1 cellular context compared by ENCODE assay signal in genomic region chr1:109826930-109827349, GRCh38.
TF ChIP-seq lines count a peak whose summit lies in the region.

No MANE protein-coding gene starts in this region.

TF ChIP-seq in K562, 482 proteins besides CTCF, POLR2A, EP300 and RAD21 (continued from another document and continues in another):
- TF ChIP-seq GATAD2B (IDR thresholded peaks at IDR 0.05; ENCODE audit: borderline replicate concordance), result peak; percentile 31; the same call in 1 of the 2 replicates
- TF ChIP-seq PPARD (CRISPR knock-in tag; IDR thresholded peaks at IDR 0.05), result 0 out of 2 replicates have a peak, but pooled peaks have one; percentile 1
- no peak for TF ChIP-seq HNRNPL (IDR thresholded peaks at IDR 0.05; ENCODE audit: low read depth, low read length)
- no peak for TF ChIP-seq ZNF551 (CRISPR knock-in tag; IDR thresholded peaks at IDR 0.05)
- TF ChIP-seq RAD51 (IDR thresholded peaks at IDR 0.05; ENCODE audit: borderline replicate concordance, low read depth), result peak; percentile 88
- TF ChIP-seq VEZF1 (CRISPR knock-in tag; IDR thresholded peaks at IDR 0.05), result peak; percentile 57
- TF ChIP-seq, protein P1, sequence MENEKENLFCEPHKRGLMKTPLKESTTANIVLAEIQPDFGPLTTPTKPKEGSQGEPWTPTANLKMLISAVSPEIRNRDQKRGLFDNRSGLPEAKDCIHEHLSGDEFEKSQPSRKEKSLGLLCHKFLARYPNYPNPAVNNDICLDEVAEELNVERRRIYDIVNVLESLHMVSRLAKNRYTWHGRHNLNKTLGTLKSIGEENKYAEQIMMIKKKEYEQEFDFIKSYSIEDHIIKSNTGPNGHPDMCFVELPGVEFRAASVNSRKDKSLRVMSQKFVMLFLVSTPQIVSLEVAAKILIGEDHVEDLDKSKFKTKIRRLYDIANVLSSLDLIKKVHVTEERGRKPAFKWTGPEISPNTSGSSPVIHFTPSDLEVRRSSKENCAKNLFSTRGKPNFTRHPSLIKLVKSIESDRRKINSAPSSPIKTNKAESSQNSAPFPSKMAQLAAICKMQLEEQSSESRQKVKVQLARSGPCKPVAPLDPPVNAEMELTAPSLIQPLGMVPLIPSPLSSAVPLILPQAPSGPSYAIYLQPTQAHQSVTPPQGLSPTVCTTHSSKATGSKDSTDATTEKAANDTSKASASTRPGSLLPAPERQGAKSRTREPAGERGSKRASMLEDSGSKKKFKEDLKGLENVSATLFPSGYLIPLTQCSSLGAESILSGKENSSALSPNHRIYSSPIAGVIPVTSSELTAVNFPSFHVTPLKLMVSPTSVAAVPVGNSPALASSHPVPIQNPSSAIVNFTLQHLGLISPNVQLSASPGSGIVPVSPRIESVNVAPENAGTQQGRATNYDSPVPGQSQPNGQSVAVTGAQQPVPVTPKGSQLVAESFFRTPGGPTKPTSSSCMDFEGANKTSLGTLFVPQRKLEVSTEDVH (IDR thresholded peaks at IDR 0.05; ENCODE audit: low read depth, partially characterized antibody), result no peak
- peak; percentile 61 to 76 for TF ChIP-seq E2F6 (IDR thresholded peaks at IDR 0.05; ENCODE audit: borderline replicate concordance in 1 of 2, extremely low read depth in 1 of 2, insufficient read depth in 1 of 2, insufficient read length in 1 of 2, low read depth in 1 of 2, low read length in 1 of 2, poor library complexity in 1 of 2, severe bottlenecking in 1 of 2)
- no peak for TF ChIP-seq NELFE (IDR thresholded peaks at IDR 0.05; ENCODE audit: insufficient read depth, insufficient read length)
- peak; percentile 62 for TF ChIP-seq CBFA2T3 (IDR thresholded peaks at IDR 0.05)
- no peak for TF ChIP-seq EZH2 (IDR thresholded peaks at IDR 0.05; ENCODE audit: borderline replicate concordance, low read depth, low read length)
- TF ChIP-seq POLR2B (IDR thresholded peaks at IDR 0.05; ENCODE audit: low read depth, partially characterized antibody), result no peak
- TF ChIP-seq ZNF253 (CRISPR knock-in tag; conservative IDR thresholded peaks at IDR 0.05), result no peak
- TF ChIP-seq TSC22D4 (tag; IDR thresholded peaks at IDR 0.05), result no peak
- TF ChIP-seq, protein P2, sequence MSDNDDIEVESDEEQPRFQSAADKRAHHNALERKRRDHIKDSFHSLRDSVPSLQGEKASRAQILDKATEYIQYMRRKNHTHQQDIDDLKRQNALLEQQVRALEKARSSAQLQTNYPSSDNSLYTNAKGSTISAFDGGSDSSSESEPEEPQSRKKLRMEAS (CRISPR knock-in tag; IDR thresholded peaks at IDR 0.05), result peak; percentile 92
- TF ChIP-seq NR2C1 (IDR thresholded peaks at IDR 0.05), result no peak
- TF ChIP-seq NR2C1 (tag; IDR thresholded peaks at IDR 0.05), result peak; percentile 82
- no peak for TF ChIP-seq TAF15 (IDR thresholded peaks at IDR 0.05; ENCODE audit: low read depth, low read length)
- TF ChIP-seq, protein P3, sequence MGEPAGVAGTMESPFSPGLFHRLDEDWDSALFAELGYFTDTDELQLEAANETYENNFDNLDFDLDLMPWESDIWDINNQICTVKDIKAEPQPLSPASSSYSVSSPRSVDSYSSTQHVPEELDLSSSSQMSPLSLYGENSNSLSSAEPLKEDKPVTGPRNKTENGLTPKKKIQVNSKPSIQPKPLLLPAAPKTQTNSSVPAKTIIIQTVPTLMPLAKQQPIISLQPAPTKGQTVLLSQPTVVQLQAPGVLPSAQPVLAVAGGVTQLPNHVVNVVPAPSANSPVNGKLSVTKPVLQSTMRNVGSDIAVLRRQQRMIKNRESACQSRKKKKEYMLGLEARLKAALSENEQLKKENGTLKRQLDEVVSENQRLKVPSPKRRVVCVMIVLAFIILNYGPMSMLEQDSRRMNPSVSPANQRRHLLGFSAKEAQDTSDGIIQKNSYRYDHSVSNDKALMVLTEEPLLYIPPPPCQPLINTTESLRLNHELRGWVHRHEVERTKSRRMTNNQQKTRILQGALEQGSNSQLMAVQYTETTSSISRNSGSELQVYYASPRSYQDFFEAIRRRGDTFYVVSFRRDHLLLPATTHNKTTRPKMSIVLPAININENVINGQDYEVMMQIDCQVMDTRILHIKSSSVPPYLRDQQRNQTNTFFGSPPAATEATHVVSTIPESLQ (CRISPR knock-in tag; IDR thresholded peaks at IDR 0.05), result no peak
- 0 out of 2 replicates have a peak, but pooled peaks have one; percentile 53 for TF ChIP-seq HEY1 (CRISPR knock-in tag; IDR thresholded peaks at IDR 0.05; ENCODE audit: borderline replicate concordance)
- no peak for TF ChIP-seq NFATC3 (IDR thresholded peaks at IDR 0.05)
- TF ChIP-seq ELK1 (CRISPR knock-in tag; IDR thresholded peaks at IDR 0.05), result no peak
- no peak for TF ChIP-seq NR0B1 (IDR thresholded peaks at IDR 0.05; ENCODE audit: partially characterized antibody)
- no peak for TF ChIP-seq NFE2L1 (tag; IDR thresholded peaks at IDR 0.05; ENCODE audit: borderline replicate concordance, low read depth)
- peak; percentile 58 for TF ChIP-seq CBFA2T2 (conservative IDR thresholded peaks at IDR 0.05)
- TF ChIP-seq FOXK2 (conservative IDR thresholded peaks at IDR 0.05 in 1 of 2, IDR thresholded peaks at IDR 0.05 in 1 of 2; ENCODE audit: low read depth in 2 of 2), result peak in 1 of 2 experiments; percentile 38; a peak in 1 of 4 replicates
- TF ChIP-seq SMC3 (conservative IDR thresholded peaks at IDR 0.05; ENCODE audit: insufficient read depth, low read depth, low read length), result no peak
- no peak for TF ChIP-seq ZNF184 (CRISPR knock-in tag; IDR thresholded peaks at IDR 0.05)
- no peak for TF ChIP-seq POLR3A (IDR thresholded peaks at IDR 0.05; ENCODE audit: borderline replicate concordance, extremely low read depth, insufficient read depth, insufficient read length)
- TF ChIP-seq CBX3 (IDR thresholded peaks at IDR 0.05; ENCODE audit: borderline replicate concordance in 1 of 2, low read length in 2 of 2), result peak in 1 of 2 experiments; percentile 52; a peak in 1 of 3 replicates
- peak; percentile 87 for TF ChIP-seq ZNF445 (CRISPR knock-in tag; IDR thresholded peaks at IDR 0.05; ENCODE audit: low read depth)
- TF ChIP-seq NFIC (IDR thresholded peaks at IDR 0.05), result peak; percentile 32; the same call in 1 of the 2 replicates
- no peak for TF ChIP-seq PBX2 (CRISPR knock-in tag; IDR thresholded peaks at IDR 0.05; ENCODE audit: low read depth)
- TF ChIP-seq PBX2 (tag; conservative IDR thresholded peaks at IDR 0.05; ENCODE audit: low read depth), result 0 out of 2 replicates have a peak, but pooled peaks have one; percentile 19
- TF ChIP-seq KLF6 (CRISPR knock-in tag; IDR thresholded peaks at IDR 0.05; ENCODE audit: borderline replicate concordance), result peak; percentile 90; the same call in 1 of the 2 replicates
- TF ChIP-seq, protein P4, sequence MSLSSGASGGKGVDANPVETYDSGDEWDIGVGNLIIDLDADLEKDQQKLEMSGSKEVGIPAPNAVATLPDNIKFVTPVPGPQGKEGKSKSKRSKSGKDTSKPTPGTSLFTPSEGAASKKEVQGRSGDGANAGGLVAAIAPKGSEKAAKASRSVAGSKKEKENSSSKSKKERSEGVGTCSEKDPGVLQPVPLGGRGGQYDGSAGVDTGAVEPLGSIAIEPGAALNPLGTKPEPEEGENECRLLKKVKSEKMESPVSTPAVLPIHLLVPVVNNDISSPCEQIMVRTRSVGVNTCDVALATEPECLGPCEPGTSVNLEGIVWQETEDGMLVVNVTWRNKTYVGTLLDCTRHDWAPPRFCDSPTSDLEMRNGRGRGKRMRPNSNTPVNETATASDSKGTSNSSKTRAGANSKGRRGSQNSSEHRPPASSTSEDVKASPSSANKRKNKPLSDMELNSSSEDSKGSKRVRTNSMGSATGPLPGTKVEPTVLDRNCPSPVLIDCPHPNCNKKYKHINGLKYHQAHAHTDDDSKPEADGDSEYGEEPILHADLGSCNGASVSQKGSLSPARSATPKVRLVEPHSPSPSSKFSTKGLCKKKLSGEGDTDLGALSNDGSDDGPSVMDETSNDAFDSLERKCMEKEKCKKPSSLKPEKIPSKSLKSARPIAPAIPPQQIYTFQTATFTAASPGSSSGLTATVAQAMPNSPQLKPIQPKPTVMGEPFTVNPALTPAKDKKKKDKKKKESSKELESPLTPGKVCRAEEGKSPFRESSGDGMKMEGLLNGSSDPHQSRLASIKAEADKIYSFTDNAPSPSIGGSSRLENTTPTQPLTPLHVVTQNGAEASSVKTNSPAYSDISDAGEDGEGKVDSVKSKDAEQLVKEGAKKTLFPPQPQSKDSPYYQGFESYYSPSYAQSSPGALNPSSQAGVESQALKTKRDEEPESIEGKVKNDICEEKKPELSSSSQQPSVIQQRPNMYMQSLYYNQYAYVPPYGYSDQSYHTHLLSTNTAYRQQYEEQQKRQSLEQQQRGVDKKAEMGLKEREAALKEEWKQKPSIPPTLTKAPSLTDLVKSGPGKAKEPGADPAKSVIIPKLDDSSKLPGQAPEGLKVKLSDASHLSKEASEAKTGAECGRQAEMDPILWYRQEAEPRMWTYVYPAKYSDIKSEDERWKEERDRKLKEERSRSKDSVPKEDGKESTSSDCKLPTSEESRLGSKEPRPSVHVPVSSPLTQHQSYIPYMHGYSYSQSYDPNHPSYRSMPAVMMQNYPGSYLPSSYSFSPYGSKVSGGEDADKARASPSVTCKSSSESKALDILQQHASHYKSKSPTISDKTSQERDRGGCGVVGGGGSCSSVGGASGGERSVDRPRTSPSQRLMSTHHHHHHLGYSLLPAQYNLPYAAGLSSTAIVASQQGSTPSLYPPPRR (CRISPR knock-in tag; IDR thresholded peaks at IDR 0.05; ENCODE audit: borderline replicate concordance), result no peak
- no peak for TF ChIP-seq TBL1XR1 (IDR thresholded peaks at IDR 0.05; ENCODE audit: low read length in 2 of 2)
- no peak for TF ChIP-seq ZC3H8 (IDR thresholded peaks at IDR 0.05)
- TF ChIP-seq NFXL1 (CRISPR knock-in tag; IDR thresholded peaks at IDR 0.05), result 0 out of 2 replicates have a peak, but pooled peaks have one; percentile 38
- no peak for TF ChIP-seq ZNF316 (IDR thresholded peaks at IDR 0.05)
- no peak; the same call in 1 of the 2 replicates for TF ChIP-seq ZSCAN32 (CRISPR knock-in tag; IDR thresholded peaks at IDR 0.05)
- peak; percentile 97 for TF ChIP-seq ZBTB33 (CRISPR knock-in tag; IDR thresholded peaks at IDR 0.05)
- peak; percentile 96 for TF ChIP-seq ZNF766 (CRISPR knock-in tag; conservative IDR thresholded peaks at IDR 0.05)
- TF ChIP-seq TAL1 (IDR thresholded peaks at IDR 0.05), result peak; percentile 42
- TF ChIP-seq ZNF41 (CRISPR knock-in tag; conservative IDR thresholded peaks at IDR 0.05), result peak; percentile 79; the same call in 1 of the 2 replicates
